Comparison of ENCODE assay signal across 8 cellular contexts in the genomic region with DNA sequence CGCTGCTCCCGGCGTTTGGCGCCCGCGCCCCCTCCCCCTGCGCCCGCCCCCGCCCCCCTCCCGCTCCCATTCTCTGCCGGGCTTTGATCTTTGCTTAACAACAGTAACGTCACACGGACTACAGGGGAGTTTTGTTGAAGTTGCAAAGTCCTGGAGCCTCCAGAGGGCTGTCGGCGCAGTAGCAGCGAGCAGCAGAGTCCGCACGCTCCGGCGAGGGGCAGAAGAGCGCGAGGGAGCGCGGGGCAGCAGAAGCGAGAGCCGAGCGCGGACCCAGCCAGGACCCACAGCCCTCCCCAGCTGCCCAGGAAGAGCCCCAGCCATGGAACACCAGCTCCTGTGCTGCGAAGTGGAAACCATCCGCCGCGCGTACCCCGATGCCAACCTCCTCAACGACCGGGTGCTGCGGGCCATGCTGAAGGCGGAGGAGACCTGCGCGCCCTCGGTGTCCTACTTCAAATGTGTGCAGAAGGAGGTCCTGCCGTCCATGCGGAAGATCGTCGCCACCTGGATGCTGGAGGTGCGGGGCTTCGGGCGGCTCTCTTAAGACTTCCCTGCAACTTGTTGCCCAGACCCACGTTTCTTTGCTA. TPM values are rescaled to one million over a fixed set of nuclear protein-coding genes. Genes with fewer than 3 reads are reported as not detected.
DNase-seq lines count a peak whose midpoint lies in the region; ATAC-seq and TF ChIP-seq lines count a peak whose summit lies in the region.

A gene (plus strand): TSS at position 162 of the 587 bp plus-strand sequence. CDS start 158 bp downstream, at position 320.

- peak; percentile 48 for TF ChIP-seq POLR2A in GM18951 (IDR thresholded peaks at IDR 0.05; ENCODE audit: extremely low read depth, insufficient read depth, insufficient read length)
- peak; percentile 61 to 62 for TF ChIP-seq POLR2A in uterus (IDR thresholded peaks at IDR 0.05)

- H3K27ac Mint-ChIP-seq in activated naive CD4-positive, alpha-beta T cell treated with anti-CD3 and anti-CD28 coated beads, Interleukin-2, amount 10 ng/mL, durations not matched to agents 7 days and 5 days, result peak within 1 kb of the TSS; percentile 42
- H3K27ac Mint-ChIP-seq in neural progenitor cell, result peak within 1 kb of the TSS; percentile 93

- TF ChIP-seq CTCF in neural progenitor cell (IDR thresholded peaks at IDR 0.05) (peak; percentile 25), uterus (IDR thresholded peaks at IDR 0.05) (peak in 1 of 4 experiments; percentile 8)

- peaks cover 82% of the 10 kb centered on the region for H3K27me3 Mint-ChIP-seq in activated naive CD4-positive, alpha-beta T cell treated with anti-CD3 and anti-CD28 coated beads, Interleukin-2, amount 10 ng/mL, durations not matched to agents 7 days and 5 days
- H3K27me3 Mint-ChIP-seq in neural progenitor cell (ENCODE audit: insufficient read depth, low read depth), result peaks cover 8% of the 10 kb centered on the region

- H3K27me3 ChIP-seq in neural progenitor cell (peaks cover 17% of the 10 kb centered on the region), uterus (peaks cover 15 to 38% of the 10 kb centered on the region in 2 donors)

- DNase-seq in ACHN, result peak; percentile 85
- DNase-seq in NOMO-1 (lab: John Stamatoyannopoulos, UW; ENCODE audit: unreplicated experiment in 2 of 2), result peak; percentile 57 to 66
- DNase-seq in activated naive CD4-positive, alpha-beta T cell treated with anti-CD3 and anti-CD28 coated beads, Interleukin-2, amount 10 ng/mL, durations not matched to agents 7 days and 5 days, result peak; percentile 45
- peak; percentile 90 for DNase-seq in glomerular visceral epithelial cell (ENCODE audit: extremely low spot score)
- peak; percentile 96 for DNase-seq in neural progenitor cell (ENCODE audit: low spot score)
- DNase-seq in uterus, result peak in 1 of 2 donors; percentile 48

- H3K9me3 Mint-ChIP-seq in activated naive CD4-positive, alpha-beta T cell treated with anti-CD3 and anti-CD28 coated beads, Interleukin-2, amount 10 ng/mL, durations not matched to agents 7 days and 5 days, result no peaks in the 10 kb centered on the region
- no peaks in the 10 kb centered on the region for H3K9me3 Mint-ChIP-seq in neural progenitor cell

- peaks cover 44% of the 10 kb centered on the region for H3K79me2 ChIP-seq in neural progenitor cell (ENCODE audit: low read depth)

- H3K27ac ChIP-seq in neural progenitor cell (peak within 1 kb of the TSS; percentile 76), uterus (peak within 1 kb of the TSS; percentile 56 to 62)

- no peaks in the 10 kb centered on the region for H3K36me3 ChIP-seq in neural progenitor cell
- H3K36me3 ChIP-seq in uterus, result no peaks in the 10 kb centered on the region

- H3K4me3 Mint-ChIP-seq in activated naive CD4-positive, alpha-beta T cell treated with anti-CD3 and anti-CD28 coated beads, Interleukin-2, amount 10 ng/mL, durations not matched to agents 7 days and 5 days, result peak within 1 kb of the TSS; percentile 71
- peak within 1 kb of the TSS; percentile 99 for H3K4me3 Mint-ChIP-seq in neural progenitor cell

- peak within 1 kb of the TSS; percentile 14 for H2AFZ ChIP-seq in neural progenitor cell (replicated peaks)

- H3K4me2 ChIP-seq in neural progenitor cell, result peak within 1 kb of the TSS; percentile 93

- H3K4me1 Mint-ChIP-seq in activated naive CD4-positive, alpha-beta T cell treated with anti-CD3 and anti-CD28 coated beads, Interleukin-2, amount 10 ng/mL, durations not matched to agents 7 days and 5 days, result peaks cover 26% of the 10 kb centered on the region
- peaks cover 34% of the 10 kb centered on the region for H3K4me1 Mint-ChIP-seq in neural progenitor cell

- H3K9me3 ChIP-seq in neural progenitor cell (ENCODE audit: low read depth), result no peaks in the 10 kb centered on the region
- no peaks in the 10 kb centered on the region for H3K9me3 ChIP-seq in uterus

- H3K36me3 Mint-ChIP-seq in activated naive CD4-positive, alpha-beta T cell treated with anti-CD3 and anti-CD28 coated beads, Interleukin-2, amount 10 ng/mL, durations not matched to agents 7 days and 5 days, result no peaks in the 10 kb centered on the region
- peaks cover 4% of the 10 kb centered on the region for H3K36me3 Mint-ChIP-seq in neural progenitor cell

- H4K20me1 ChIP-seq in neural progenitor cell (ENCODE audit: low read depth), result peaks cover 42% of the 10 kb centered on the region

- no peak for ATAC-seq in GM18511 (IDR thresholded peaks at IDR 0.05; ENCODE audit: unreplicated experiment)

- in situ Hi-C loops in ACHN (cut with HindIII; ENCODE audit: low pct_ligation_motif_present, low pct_unique_long_range_greater_than_20kb, low sequenced_read_pairs), result no loop called here
- in situ Hi-C loops in GM18951 (cut with MboI; ENCODE audit: low sequenced_read_pairs, unreplicated experiment), result loop anchor here (5.0 to 25.0 kb wide), 2 partner anchors 354 to 534 kb away; a partner anchor contains a TSS

- peaks cover 34% of the 10 kb centered on the region for H3F3A ChIP-seq in neural progenitor cell (ENCODE audit: low read depth)

- CTCF ChIA-PET in activated naive CD4-positive, alpha-beta T cell treated with anti-CD3 and anti-CD28 coated beads, Interleukin-2, amount 10 ng/mL, durations not matched to agents 7 days and 5 days (lab: Charles Lee), result no interaction called here

- intact Hi-C loops in uterus (cut with DNase I; ENCODE audit: low total_unique reads), result loop anchor here (5.0 to 10.0 kb wide), 2 partner anchors 346 to 539 kb away; a partner anchor contains a TSS

- peak within 1 kb of the TSS; percentile 80 for H3K9ac ChIP-seq in neural progenitor cell

- peaks cover 34% of the 10 kb centered on the region for H3K4me1 ChIP-seq in neural progenitor cell
- peaks cover 0 to 58% of the 10 kb centered on the region in 2 donors for H3K4me1 ChIP-seq in uterus

- H3K4me3 ChIP-seq in neural progenitor cell (peak within 1 kb of the TSS; percentile 94), uterus (peak within 1 kb of the TSS; percentile 49 to 70)

RNA-seq across cellular contexts. Expression of the gene that starts here (rescaled TPM):
- 85.0 and 94.0 TPM in 2 replicates for total RNA-seq in neural progenitor cell (ENCODE audit: low replicate concordance)
- total RNA-seq in uterus, result 10 to 100 TPM in 3 of 4 donors, 1 to 10 TPM in 1; 2.9 to 96.5 (median 20.5) TPM
